8 cellular contexts compared by ENCODE assay signal in genomic region chr6:139029470-139030210, GRCh38. TPM values are rescaled to one million over a fixed set of nuclear protein-coding genes. Genes with fewer than 3 reads are reported as not detected.
DNase-seq lines count a peak whose midpoint lies in the region; ATAC-seq, FAIRE-seq and TF ChIP-seq lines count a peak whose summit lies in the region.

No MANE protein-coding gene starts in this region.

- H3K9me3 ChIP-seq in OCI-LY1 (ENCODE audit: low read length) (no peaks in the 10 kb centered on the region), GM12878 (replicated peaks; ENCODE audit: control insufficient read depth, insufficient read depth, low read length) (no peaks in the 10 kb centered on the region)

- TF ChIP-seq RAD21 in GM12878 (IDR thresholded peaks at IDR 0.05; ENCODE audit: insufficient read depth, low read depth, low read length) = no peak

- no peaks in the 10 kb centered on the region for H3K27me3 ChIP-seq in OCI-LY1 (ENCODE audit: insufficient read depth, low read length)
- H3K27me3 ChIP-seq in GM12878 (replicated peaks in 1 of 2; ENCODE audit: control insufficient read depth in 2 of 2, insufficient read depth in 2 of 2, low read length in 1 of 2) = no peaks in the 10 kb centered on the region

- H3K9me2 ChIP-seq in OCI-LY1 (ENCODE audit: low read depth, low read length) = no peaks in the 10 kb centered on the region

- FAIRE-seq in GM12878 (lab: Jason Lieb, UNC) (peak; percentile 23), RCC 7860 (lab: Jason Lieb, UNC) (no peak)

- DNase-seq in DMS 273 treated with DMSO at 0.1 percent for 48 hours (lab: John Stamatoyannopoulos, UW) = peak; percentile 6
- DNase-seq in GM12878 (ENCODE audit: low read depth, low spot score) = no peak
- DNase-seq in iPS-NIHi7 (ENCODE audit: extremely low spot score) = peak; percentile 60
- DNase-seq in stimulated activated CD4-positive, alpha-beta T cell treated with anti-CD3 and anti-CD28 coated beads, Interleukin-1b, Interleukin-23, amount 100 ng/mL, for 48 hours = peak; percentile 18
- DNase-seq in RCC 7860 (ENCODE audit: low spot score) = no peak

- SMC1A ChIA-PET in GM12878 (lab: Charles Lee; ENCODE audit: uncharacterized antibody, unreplicated experiment) = interaction anchor here (1.4 to 3.0 kb wide), 4 partner anchors 42 to 162 kb away, joined by 3 to 21 read pairs (median 4); partner anchors contain the start of gene REPS1

- no peak for TF ChIP-seq CTCF in OCI-LY1 (IDR thresholded peaks at IDR 0.05; ENCODE audit: low read length)
- no peak for TF ChIP-seq CTCF in GM12878 (IDR thresholded peaks at IDR 0.05 in 2 of 3, conservative IDR thresholded peaks at IDR 0.05 in 1 of 3; ENCODE audit: control insufficient read depth in 2 of 3, extremely low read depth in 1 of 3, insufficient read depth in 1 of 3, low read depth in 3 of 3, low read length in 3 of 3)

- H3K36me3 ChIP-seq in OCI-LY1 (ENCODE audit: insufficient read depth, low read length) (peaks cover 21% of the 10 kb centered on the region), GM12878 (ENCODE audit: control insufficient read depth in 2 of 2, insufficient read depth in 2 of 2, low read length in 1 of 2) (peaks cover 0 to 4% of the 10 kb centered on the region in 2 experiments; a peak in 1 of 4 replicates)

- TF ChIP-seq EP300 in GM12878 (IDR thresholded peaks at IDR 0.05; ENCODE audit: borderline replicate concordance in 1 of 2, control insufficient read depth in 1 of 2, low read depth in 2 of 2, low read length in 2 of 2) = no peak

- peak overlapping the region; percentile 77 for H3K4me3 ChIP-seq in OCI-LY1 (ENCODE audit: low read depth, low read length, poor library complexity, severe bottlenecking)
- H3K4me3 ChIP-seq in GM12878 = peak overlapping the region; percentile 93

- H3K9ac ChIP-seq in OCI-LY1 (ENCODE audit: low read length) = peak overlapping the region; percentile 90
- H3K9ac ChIP-seq in GM12878 (ENCODE audit: control insufficient read depth, insufficient read depth, low read length) = peak overlapping the region; percentile 98

- H2AFZ ChIP-seq in OCI-LY1 (ENCODE audit: low read length) (no peak overlapping the region), GM12878 (ENCODE audit: control insufficient read depth, low read depth, low read length) (peak overlapping the region; percentile 96)

- peaks cover 19% of the 10 kb centered on the region for H3K79me2 ChIP-seq in OCI-LY1 (ENCODE audit: insufficient read depth, low read length)
- peaks cover 54% of the 10 kb centered on the region for H3K79me2 ChIP-seq in GM12878 (ENCODE audit: control insufficient read depth, insufficient read depth, low read length)

- H3K4me1 ChIP-seq in OCI-LY1 (ENCODE audit: insufficient read depth, low read length, severe bottlenecking) (peaks cover 33% of the 10 kb centered on the region), GM12878 (ENCODE audit: control insufficient read depth, insufficient read depth, low read length) (peaks cover 6% of the 10 kb centered on the region)

- in situ Hi-C loops in GM12878 (cut with MboI) = no loop called here

- under 1% methylated on average over 43 of the region's 43 CpGs for WGBS in GM12878 (ENCODE audit: insufficient coverage, insufficient replicate concordance, low lambda C conversion rate, missing lambda C conversion rate)

- BruUV-seq in GM12878 (replicated peaks; lab: Mats Ljungman, UMichigan) = no TSS peak

- H3K4me2 ChIP-seq in OCI-LY1 (ENCODE audit: low read length) = peak overlapping the region; percentile 95
- H3K4me2 ChIP-seq in GM12878 (ENCODE audit: control insufficient read depth, insufficient read depth) = peak overlapping the region; percentile 75

- H3K27ac ChIP-seq in OCI-LY1 (ENCODE audit: low read depth, low read length, poor library complexity, severe bottlenecking) = peak overlapping the region; percentile 87
- peak overlapping the region; percentile 88 for H3K27ac ChIP-seq in GM12878 (ENCODE audit: control insufficient read depth, insufficient read depth)

- H3F3A ChIP-seq in OCI-LY1 (ENCODE audit: insufficient read depth, low read length) = no peaks in the 10 kb centered on the region

- ATAC-seq in GM19438 (IDR thresholded peaks at IDR 0.05; ENCODE audit: low read depth, unreplicated experiment) (peak; percentile 32), HG03442 (IDR thresholded peaks at IDR 0.05; ENCODE audit: unreplicated experiment) (peak; percentile 32), GM12878 (peak; percentile 60)

- CTCF ChIA-PET in GM12878 (lab: Yijun Ruan, JAX) = interaction anchor here (0.5 to 1.1 kb wide), 3 partner anchors 43 to 335 kb away, joined by 3 read pairs; no protein-coding TSS in a partner anchor

- POLR2A ChIA-PET in GM12878 (lab: Charles Lee) = interaction anchor here (0.5 to 1.0 kb wide), 4 partner anchors 8 to 256 kb away, joined by 3 to 5 read pairs (median 4); partner anchors contain the start of gene CCDC28A

- TF ChIP-seq POLR2A in GM12878 (IDR thresholded peaks at IDR 0.05; ENCODE audit: low read depth, low read length) = no peak

- intact Hi-C loops in GM12878 (cut with micrococcal nuclease; ENCODE audit: unreplicated experiment) = loop anchor here (2.0 to 10.0 kb wide), 3 partner anchors 41 to 335 kb away; partner anchors contain the start of gene REPS1

- H4K20me1 ChIP-seq in OCI-LY1 (ENCODE audit: insufficient read depth, low read length) (no peaks in the 10 kb centered on the region), GM12878 (ENCODE audit: control insufficient read depth, insufficient read depth) (no peaks in the 10 kb centered on the region)

- RAD21 ChIA-PET in GM12878 (lab: Charles Lee; ENCODE audit: unreplicated experiment) = interaction anchor here (1.0 to 1.7 kb wide), 6 partner anchors 40 to 261 kb away, joined by 3 to 5 read pairs (median 4); partner anchors contain the start of gene TXLNB

TF ChIP-seq in GM12878, 131 proteins besides CTCF, POLR2A, EP300 and RAD21 (continues in another document):
- TF ChIP-seq SRF (IDR thresholded peaks at IDR 0.05; ENCODE audit: low read depth in 2 of 2, low read length in 2 of 2) (peak; percentile 96), KLF5 (IDR thresholded peaks at IDR 0.05; ENCODE audit: partially characterized antibody) (no peak), RAD51 (IDR thresholded peaks at IDR 0.05) (no peak)
- TF ChIP-seq, protein P1, sequence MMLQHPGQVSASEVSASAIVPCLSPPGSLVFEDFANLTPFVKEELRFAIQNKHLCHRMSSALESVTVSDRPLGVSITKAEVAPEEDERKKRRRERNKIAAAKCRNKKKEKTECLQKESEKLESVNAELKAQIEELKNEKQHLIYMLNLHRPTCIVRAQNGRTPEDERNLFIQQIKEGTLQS (IDR thresholded peaks at IDR 0.05; ENCODE audit: borderline replicate concordance, extremely low read depth, low read depth, low read length) = no peak

RNA-seq across cellular contexts. Expression of gene ABRACL, which starts 1.1 kb away (rescaled TPM):
- total RNA-seq in GM12878 (2013; cell fraction: nucleolus; rRNA removed) = 20.0 and 24.9 TPM in 2 replicates
- total RNA-seq in GM12878 (2014; rRNA removed) (116 and 148 TPM in 2 replicates), GM12878 (2014; rRNA removed; fragmentation: Illumina TruSeq; extraction: Trizol) (141 and 144 TPM in 2 replicates), GM12878 (2021) (108 and 111 TPM in 2 replicates)
- polyA plus RNA-seq in GM12878 (2011; ENCODE audit: low read depth) = 116 TPM
- polyA plus RNA-seq in GM12878 (2011; rRNA removed) (179 and 270 TPM in 2 replicates), GM12878 (2014; fragmentation: Illumina TruSeq; extraction: Trizol) (161 and 187 TPM in 2 replicates), GM12878 (2014; fragmentation: Nextera tagmentation; extraction: Ambion mirVana) (100 to 1,000 TPM; 636 to 647 TPM), GM12878 (2014; rRNA removed) (168 and 204 TPM in 2 replicates), GM12878 (2016; fragmentation: Nextera tagmentation; extraction: Ambion mirVana) (100 to 1,000 TPM; 312 to 358 TPM)
- 70.9 and 75.7 TPM in 2 replicates for polyA plus RNA-seq in GM12878 (2011; cell fraction: cytosol; rRNA removed)
- polyA plus RNA-seq in GM12878 (2011; cell fraction: nucleus; rRNA removed) = 53.3 and 72.9 TPM in 2 replicates
- 113 and 115 TPM in 2 replicates for polyA plus RNA-seq in GM12878 (2012)
- polyA minus RNA-seq in GM12878 (2011; rRNA and poly(A)+ RNA removed) = 31.9 and 42.4 TPM in 2 replicates
- 17.2 TPM in 2 replicates for polyA minus RNA-seq in GM12878 (2011; cell fraction: cytosol; rRNA and poly(A)+ RNA removed)
- polyA minus RNA-seq in GM12878 (2011; cell fraction: nucleus; rRNA and poly(A)+ RNA removed) = 10.9 and 19.0 TPM in 2 replicates

RNA-seq across cellular contexts. Expression of gene REPS1, which starts 41.6 kb away (rescaled TPM):
- total RNA-seq in GM12878 (2013; cell fraction: nucleolus; rRNA removed) = 193 and 206 TPM in 2 replicates
- total RNA-seq in GM12878 (2014; rRNA removed) = 34.3 and 34.6 TPM in 2 replicates
- 45.7 and 45.9 TPM in 2 replicates for total RNA-seq in GM12878 (2014; rRNA removed; fragmentation: Illumina TruSeq; extraction: Trizol)
- total RNA-seq in GM12878 (2021) = 36.9 and 39.3 TPM in 2 replicates
- 20.0 TPM for polyA plus RNA-seq in GM12878 (2011; ENCODE audit: low read depth)
- polyA plus RNA-seq in GM12878 (2011; rRNA removed) = 59.3 and 76.2 TPM in 2 replicates
- 38.8 and 41.6 TPM in 2 replicates for polyA plus RNA-seq in GM12878 (2011; cell fraction: cytosol; rRNA removed)
- 59.0 and 62.9 TPM in 2 replicates for polyA plus RNA-seq in GM12878 (2011; cell fraction: nucleus; rRNA removed)
- polyA plus RNA-seq in GM12878 (2012) = 27.8 and 30.8 TPM in 2 replicates
- 43.9 and 44.3 TPM in 2 replicates for polyA plus RNA-seq in GM12878 (2014; fragmentation: Illumina TruSeq; extraction: Trizol)
- polyA plus RNA-seq in GM12878 (2014; fragmentation: Nextera tagmentation; extraction: Ambion mirVana) = 10 to 100 TPM; 13.7 to 21.2 TPM
- 28.8 and 31.5 TPM in 2 replicates for polyA plus RNA-seq in GM12878 (2014; rRNA removed)
- polyA plus RNA-seq in GM12878 (2016; fragmentation: Nextera tagmentation; extraction: Ambion mirVana) = 10 to 100 TPM; 17.4 to 27.2 TPM
- polyA minus RNA-seq in GM12878 (2011; rRNA and poly(A)+ RNA removed) = 82.7 and 88.1 TPM in 2 replicates
- polyA minus RNA-seq in GM12878 (2011; cell fraction: cytosol; rRNA and poly(A)+ RNA removed) = 28.3 and 51.9 TPM in 2 replicates
- 37.4 and 74.6 TPM in 2 replicates for polyA minus RNA-seq in GM12878 (2011; cell fraction: nucleus; rRNA and poly(A)+ RNA removed)

Comparison
In these comparisons a context has a peak if more than half of its experiments do, and no peak if none do; other contexts are left out.
1. DNase-seq: peak in DMS 273 treated with DMSO at 0.1 percent for 48 hours (single experiment), iPS-NIHi7 (single experiment) and stimulated activated CD4-positive, alpha-beta T cell treated with anti-CD3 and anti-CD28 coated beads, Interleukin-1b, Interleukin-23, amount 100 ng/mL, for 48 hours (single experiment); none in GM12878 (single experiment) and RCC 7860 (single experiment).
2. Peak in every context shown above with its lines, with median percentiles within 50 percentile points of each other: ATAC-seq.